ENCODE assay signal across 16 cellular contexts in genomic region chr14:34826661-34827060, GRCh38. TPM values are rescaled to one million over a fixed set of nuclear protein-coding genes. Genes with fewer than 3 reads are reported as not detected.
DNase-seq lines count a peak whose midpoint lies in the region; ATAC-seq, FAIRE-seq and TF ChIP-seq lines count a peak whose summit lies in the region.
"Had no signal": no experiment of that assay in that cellular context is flagged by ENCODE, and none has a peak within 500 bp of the region (broad histone marks: within the 10 kb centered on the region; RNA-seq: fewer than 3 reads in every experiment).

No MANE protein-coding gene starts in this region.

- POLR2A ChIA-PET in A549 (lab: Yijun Ruan, JAX): interaction anchor here (1.1 kb wide), 1 partner anchor 48 kb away, joined by 3 read pairs; the partner anchor contains the start of gene BAZ1A

- H3K9me3 ChIP-seq in A549: no peaks in the 10 kb centered on the region
- H3K9me3 ChIP-seq: BLaER1, SJCRH30 had no signal

- WGBS in A549 (ENCODE audit: missing lambda C conversion rate): 81% methylated on average over 2 of the region's 2 CpGs

- no peak for TF ChIP-seq RAD21 in A549 (conservative IDR thresholded peaks at IDR 0.05 in 1 of 2, IDR thresholded peaks at IDR 0.05 in 1 of 2)

- H3K4me1 ChIP-seq in A549: no peaks in the 10 kb centered on the region
- H3K4me1 ChIP-seq: BLaER1, SJCRH30 had no signal

- no peak for TF ChIP-seq POLR2A in A549 (IDR thresholded peaks at IDR 0.05; ENCODE audit: low read length)

- no peak overlapping the region for H3K4me2 ChIP-seq in A549
- H3K4me2 ChIP-seq: BLaER1 had no signal

- FAIRE-seq in A549 (lab: Jason Lieb, UNC): peak; percentile 73
- no peak for FAIRE-seq in urothelium cell line (lab: Jason Lieb, UNC)

- TF ChIP-seq EP300 in A549 (IDR thresholded peaks at IDR 0.05): no peak

- H3K4me3 ChIP-seq in A549 (no peak overlapping the region), fibroblast of the aortic adventitia (ENCODE audit: low read depth, low read length) (no peak overlapping the region)
- H3K4me3 ChIP-seq: BLaER1, SJCRH30 had no signal

- TF ChIP-seq CTCF in A549 (IDR thresholded peaks at IDR 0.05) (no peak), fibroblast of the aortic adventitia (IDR thresholded peaks at IDR 0.05; ENCODE audit: insufficient read depth, low read length) (no peak)

- CTCF ChIA-PET in A549 (lab: Yijun Ruan, JAX): no interaction called here

- no peak overlapping the region for H3K27ac ChIP-seq in A549
- H3K27ac ChIP-seq: BLaER1, SJCRH30 had no signal

- ATAC-seq in A549 (peak in 1 of 2 experiments; percentile 45; a peak in 2 of 6 replicates), GM21447 (IDR thresholded peaks at IDR 0.05; ENCODE audit: unreplicated experiment) (no peak)

- DNase-seq in A549 (ENCODE audit: low read depth in 1 of 2, low spot score in 1 of 2): no peak
- peak; percentile 59 for DNase-seq in EH (ENCODE audit: low read depth)
- peak; percentile 1 for DNase-seq in T1000 (lab: John Stamatoyannopoulos, UW)
- DNase-seq in fibroblast of the aortic adventitia (ENCODE audit: low read depth): peak; percentile 16
- no peak for DNase-seq in NCI-H187 treated with DMSO at 0.1 percent for 48 hours (lab: John Stamatoyannopoulos, UW)
- no peak for DNase-seq in urothelium cell line (ENCODE audit: low spot score)
- no peak for DNase-seq in activated effector memory CD4-positive, alpha-beta T cell treated with Interleukin-2 at 50 U/mL for 16 hours
- DNase-seq: activated CD4-positive, alpha-beta T cell treated with anti-CD3 and anti-CD28 coated beads for 48 hours; activated effector memory CD4-positive, alpha-beta T cell treated with anti-CD3 and anti-CD28 coated beads, Interleukin-2, amount 50 U/mL, for 16 hours; GDM1; NCI-H1417 treated with DMSO at 0.1 percent for 48 hours; NCI-H69; posterior cingulate gyrus; SJCRH30 had no signal

TF ChIP-seq in A549, 52 proteins besides CTCF, POLR2A, EP300 and RAD21:
- TF ChIP-seq RCOR1 (IDR thresholded peaks at IDR 0.05; ENCODE audit: low read depth, low read length): no peak
- TF ChIP-seq EHF (CRISPR knock-in tag; IDR thresholded peaks at IDR 0.05): no peak
- no peak for TF ChIP-seq CEBPB (IDR thresholded peaks at IDR 0.05)
- TF ChIP-seq POLR2AphosphoS2 (conservative IDR thresholded peaks at IDR 0.05; ENCODE audit: low read length): no peak
- TF ChIP-seq CBX8 (IDR thresholded peaks at IDR 0.05): no peak
- TF ChIP-seq, protein P1, sequence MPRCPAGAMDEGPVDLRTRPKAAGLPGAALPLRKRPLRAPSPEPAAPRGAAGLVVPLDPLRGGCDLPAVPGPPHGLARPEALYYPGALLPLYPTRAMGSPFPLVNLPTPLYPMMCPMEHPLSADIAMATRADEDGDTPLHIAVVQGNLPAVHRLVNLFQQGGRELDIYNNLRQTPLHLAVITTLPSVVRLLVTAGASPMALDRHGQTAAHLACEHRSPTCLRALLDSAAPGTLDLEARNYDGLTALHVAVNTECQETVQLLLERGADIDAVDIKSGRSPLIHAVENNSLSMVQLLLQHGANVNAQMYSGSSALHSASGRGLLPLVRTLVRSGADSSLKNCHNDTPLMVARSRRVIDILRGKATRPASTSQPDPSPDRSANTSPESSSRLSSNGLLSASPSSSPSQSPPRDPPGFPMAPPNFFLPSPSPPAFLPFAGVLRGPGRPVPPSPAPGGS (IDR thresholded peaks at IDR 0.05): no peak
- no peak for TF ChIP-seq CBX2 (IDR thresholded peaks at IDR 0.05; ENCODE audit: borderline replicate concordance, low read depth)
- TF ChIP-seq ZC3H11A (IDR thresholded peaks at IDR 0.05): no peak
- no peak for TF ChIP-seq TFCP2L1 (CRISPR knock-in tag; IDR thresholded peaks at IDR 0.05)
- TF ChIP-seq HOXA7 (CRISPR knock-in tag; IDR thresholded peaks at IDR 0.05): no peak
- TF ChIP-seq RARB (CRISPR knock-in tag; IDR thresholded peaks at IDR 0.05): no peak
- no peak for TF ChIP-seq SMC3 (IDR thresholded peaks at IDR 0.05)
- TF ChIP-seq TP53 (CRISPR knock-in tag; IDR thresholded peaks at IDR 0.05): no peak
- TF ChIP-seq, protein P2, sequence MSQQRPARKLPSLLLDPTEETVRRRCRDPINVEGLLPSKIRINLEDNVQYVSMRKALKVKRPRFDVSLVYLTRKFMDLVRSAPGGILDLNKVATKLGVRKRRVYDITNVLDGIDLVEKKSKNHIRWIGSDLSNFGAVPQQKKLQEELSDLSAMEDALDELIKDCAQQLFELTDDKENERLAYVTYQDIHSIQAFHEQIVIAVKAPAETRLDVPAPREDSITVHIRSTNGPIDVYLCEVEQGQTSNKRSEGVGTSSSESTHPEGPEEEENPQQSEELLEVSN (IDR thresholded peaks at IDR 0.05; ENCODE audit: borderline replicate concordance, low read depth): no peak
- no peak for TF ChIP-seq JUNB (IDR thresholded peaks at IDR 0.05)
- no peak for TF ChIP-seq MYC (IDR thresholded peaks at IDR 0.05; ENCODE audit: borderline replicate concordance, low read length)
- TF ChIP-seq HEYL (CRISPR knock-in tag; IDR thresholded peaks at IDR 0.05): no peak
- TF ChIP-seq, protein P3, sequence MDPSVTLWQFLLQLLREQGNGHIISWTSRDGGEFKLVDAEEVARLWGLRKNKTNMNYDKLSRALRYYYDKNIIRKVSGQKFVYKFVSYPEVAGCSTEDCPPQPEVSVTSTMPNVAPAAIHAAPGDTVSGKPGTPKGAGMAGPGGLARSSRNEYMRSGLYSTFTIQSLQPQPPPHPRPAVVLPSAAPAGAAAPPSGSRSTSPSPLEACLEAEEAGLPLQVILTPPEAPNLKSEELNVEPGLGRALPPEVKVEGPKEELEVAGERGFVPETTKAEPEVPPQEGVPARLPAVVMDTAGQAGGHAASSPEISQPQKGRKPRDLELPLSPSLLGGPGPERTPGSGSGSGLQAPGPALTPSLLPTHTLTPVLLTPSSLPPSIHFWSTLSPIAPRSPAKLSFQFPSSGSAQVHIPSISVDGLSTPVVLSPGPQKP (IDR thresholded peaks at IDR 0.05; ENCODE audit: low read depth, low read length): no peak
- TF ChIP-seq, protein P4, sequence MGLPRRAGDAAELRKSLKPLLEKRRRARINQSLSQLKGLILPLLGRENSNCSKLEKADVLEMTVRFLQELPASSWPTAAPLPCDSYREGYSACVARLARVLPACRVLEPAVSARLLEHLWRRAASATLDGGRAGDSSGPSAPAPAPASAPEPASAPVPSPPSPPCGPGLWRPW (IDR thresholded peaks at IDR 0.05): no peak

RNA-seq across cellular contexts. Expression of gene BAZ1A, which starts 48.5 kb away (rescaled TPM):
- polyA plus RNA-seq in A549 (2011; rRNA removed): 35.0 and 38.2 TPM in 2 replicates
- 10.3 and 10.7 TPM in 2 replicates for polyA plus RNA-seq in A549 (2012; cell fraction: cytosol; rRNA removed)
- 7.8 and 9.2 TPM in 2 replicates for polyA plus RNA-seq in A549 (2012; cell fraction: nucleus; rRNA removed)
- 32.4 to 33.7 TPM (median 32.9 TPM) in 3 replicates for polyA plus RNA-seq in A549 (2017; fragmentation: RNase III; extraction: RNeasy Plus Mini Kit Qiagen cat#74134 plus additional on column Dnase treatment)
- 12.2 and 21.2 TPM in 2 replicates for polyA minus RNA-seq in A549 (2011; rRNA and poly(A)+ RNA removed)
- total RNA-seq in fibroblast of the aortic adventitia (ENCODE audit: low replicate concordance): 21.7 and 32.4 TPM in 2 replicates

Comparison
In these comparisons a context has a peak if more than half of its experiments do, and no peak if none do; other contexts are left out.
1. DNase-seq: peak in EH (single experiment), T1000 (single experiment) and fibroblast of the aortic adventitia (single experiment); none in A549 (0 of 2), NCI-H187 treated with DMSO at 0.1 percent for 48 hours (single experiment), urothelium cell line (single experiment) and activated effector memory CD4-positive, alpha-beta T cell treated with Interleukin-2 at 50 U/mL for 16 hours (single experiment).